24 cellular contexts compared by ENCODE assay signal in the genomic region with DNA sequence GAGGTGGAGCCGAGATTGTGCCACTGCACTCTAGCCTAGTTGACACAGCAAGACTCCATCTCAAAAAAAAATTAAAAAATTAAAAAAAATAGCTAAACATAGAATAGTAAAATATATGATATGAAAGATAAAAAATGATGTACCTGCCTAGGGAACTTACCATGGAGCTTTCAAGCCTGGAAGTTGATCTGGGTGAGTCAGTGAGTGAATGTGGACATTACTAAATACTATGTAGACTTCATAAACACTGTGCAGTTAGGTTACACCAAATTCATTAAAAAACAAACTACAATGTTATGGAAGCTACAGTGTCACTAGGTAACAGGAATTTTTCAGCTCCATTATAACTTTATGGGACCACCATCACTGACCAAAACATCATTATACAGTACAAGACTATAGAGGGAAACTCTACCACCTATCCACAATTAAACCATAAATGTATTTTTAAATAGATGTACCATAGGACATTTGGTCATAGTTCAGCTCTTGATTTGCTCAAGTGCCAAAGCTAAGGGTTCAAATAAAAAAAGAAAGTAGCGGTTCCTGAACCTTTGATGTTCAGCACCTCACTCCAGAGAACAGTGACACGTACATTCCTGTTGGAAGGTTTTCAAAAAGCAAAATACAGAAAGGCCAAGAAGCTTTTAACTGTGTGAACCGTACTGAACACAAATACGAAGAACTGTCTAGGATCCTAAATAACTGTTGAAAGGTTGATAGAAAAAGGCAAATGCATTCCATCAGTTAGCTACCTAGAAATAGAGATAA. TPM values are rescaled to one million over a fixed set of nuclear protein-coding genes. Genes with fewer than 3 reads are reported as not detected.
DNase-seq lines count a peak whose midpoint lies in the region; TF ChIP-seq lines count a peak whose summit lies in the region.
"Had no signal": no experiment of that assay in that cellular context is flagged by ENCODE, and none has a peak within 500 bp of the region (broad histone marks: within the 10 kb centered on the region; RNA-seq: fewer than 3 reads in every experiment).

No MANE protein-coding gene starts in this region.

- H3K27me3 ChIP-seq in dorsolateral prefrontal cortex = no peaks in the 10 kb centered on the region
- H3K27me3 ChIP-seq: BLaER1 treated with 17β-estradiol and CSF1 and Interleukin-3, amounts not matched to agents 10 nM and 100 nM; thyroid gland had no signal

- DNase-seq in HFFc6 = no peak
- no peak for DNase-seq in dorsolateral prefrontal cortex
- DNase-seq in osteocyte (ENCODE audit: extremely low spot score, unreplicated experiment) = no peak
- no peak for DNase-seq in GDM1 (lab: John Stamatoyannopoulos, UW)
- DNase-seq in AG08395 (ENCODE audit: low spot score) = no peak
- no peak for DNase-seq in RPMI8226
- no peak for DNase-seq in T-helper 9 cell
- DNase-seq: activated CD4-positive, alpha-beta T cell treated with anti-CD3 and anti-CD28 coated beads for 4 hours; activated naive CD4-positive, alpha-beta T cell treated with Interleukin-2 at 50 U/mL for 16 hours; activated T-cell treated with anti-CD3 and anti-CD28 coated beads, Interleukin-2, amount 50 U/mL, for 4 hours; Calu3; dermis blood vessel endothelial cell; immature natural killer cell; MM.1S; NCI-H1436 treated with DMSO at 0.1 percent for 48 hours; NCI-H774; SHP77; stimulated activated naive B cell treated with anti-CD40 and anti-IgM and Interleukin-4, amounts not matched to agents 10 μg/mL and 1 μg/mL and 100 μg/mL, for 72 hours; thyroid gland had no signal

- peaks cover 19% of the 10 kb centered on the region for H3K36me3 Mint-ChIP-seq in HFFc6 (ENCODE audit: low read depth)
- no peaks in the 10 kb centered on the region for H3K36me3 Mint-ChIP-seq in osteocyte (ENCODE audit: unreplicated experiment)

- H3K4me3 Mint-ChIP-seq in HFFc6 = no peak overlapping the region
- H3K4me3 Mint-ChIP-seq in osteocyte (ENCODE audit: unreplicated experiment) = no peak overlapping the region
- H3K4me3 Mint-ChIP-seq: activated T-cell treated with anti-CD3 and anti-CD28 coated beads, Interleukin-2, amount 50 U/mL, for 4 hours; immature natural killer cell; stimulated activated naive B cell treated with anti-CD40 and anti-IgM and Interleukin-4, amounts not matched to agents 10 μg/mL and 1 μg/mL and 100 μg/mL, for 72 hours had no signal

- peak overlapping the region; percentile 75 for H3K27ac Mint-ChIP-seq in HFFc6
- H3K27ac Mint-ChIP-seq in osteocyte (ENCODE audit: unreplicated experiment) = peak overlapping the region; percentile 54
- H3K27ac Mint-ChIP-seq: stimulated activated naive B cell treated with anti-CD40 and anti-IgM and Interleukin-4, amounts not matched to agents 10 μg/mL and 1 μg/mL and 100 μg/mL, for 72 hours had no signal

- H3K4me1 Mint-ChIP-seq in HFFc6 (ENCODE audit: low read depth) = peaks cover 48% of the 10 kb centered on the region
- peaks cover 22% of the 10 kb centered on the region for H3K4me1 Mint-ChIP-seq in osteocyte (ENCODE audit: unreplicated experiment)

- peaks cover 6% of the 10 kb centered on the region; the same call in 1 of the 2 replicates for H3K9me3 Mint-ChIP-seq in HFFc6
- H3K9me3 Mint-ChIP-seq in osteocyte (ENCODE audit: unreplicated experiment) = no peaks in the 10 kb centered on the region
- H3K9me3 Mint-ChIP-seq: activated T-cell treated with anti-CD3 and anti-CD28 coated beads, Interleukin-2, amount 50 U/mL, for 4 hours; immature natural killer cell; stimulated activated naive B cell treated with anti-CD40 and anti-IgM and Interleukin-4, amounts not matched to agents 10 μg/mL and 1 μg/mL and 100 μg/mL, for 72 hours had no signal

- intact Hi-C loops in dorsolateral prefrontal cortex (cut with DNase I) = loop anchor here (2.0 to 5.0 kb wide), 6 partner anchors 80 to 446 kb away; partner anchors contain the start of genes PACSIN1 (in 1 of the 2) and SMIM29 (in 1 of the 2)

- H3K27ac ChIP-seq in 22Rv1 = peak overlapping the region; percentile 57
- H3K27ac ChIP-seq in dorsolateral prefrontal cortex = peak overlapping the region in 34 of 59 donors; percentile 0 to 81 (median 46)
- H3K27ac ChIP-seq: BLaER1 treated with 17β-estradiol and CSF1 and Interleukin-3, amounts not matched to agents 10 nM and 100 nM had no signal

- no peak for TF ChIP-seq CTCF in 22Rv1 (IDR thresholded peaks at IDR 0.05)
- TF ChIP-seq CTCF in HFFc6 (IDR thresholded peaks at IDR 0.05) = no peak
- no peak for TF ChIP-seq CTCF in dorsolateral prefrontal cortex (IDR thresholded peaks at IDR 0.05 in 54 of 56, conservative IDR thresholded peaks at IDR 0.05 in 2 of 56; ENCODE audit: low read depth in 1 of 56, partially characterized antibody in 56 of 56)
- no peak for TF ChIP-seq CTCF in osteocyte (IDR thresholded peaks at IDR 0.05)

- no peaks in the 10 kb centered on the region for H3K27me3 Mint-ChIP-seq in HFFc6 (ENCODE audit: insufficient read depth)
- H3K27me3 Mint-ChIP-seq in osteocyte (ENCODE audit: unreplicated experiment) = no peaks in the 10 kb centered on the region
- H3K27me3 Mint-ChIP-seq: stimulated activated naive B cell treated with anti-CD40 and anti-IgM and Interleukin-4, amounts not matched to agents 10 μg/mL and 1 μg/mL and 100 μg/mL, for 72 hours had no signal

- no peak overlapping the region for H3K4me3 ChIP-seq in dorsolateral prefrontal cortex
- H3K4me3 ChIP-seq: BLaER1 treated with 17β-estradiol and CSF1 and Interleukin-3, amounts not matched to agents 10 nM and 100 nM; lung; smooth muscle cell; thyroid gland had no signal

RNA-seq across cellular contexts. Expression of gene SPDEF, which starts 52.4 kb away (rescaled TPM):
- total RNA-seq in HFFc6 (2021; fragmentation: NEBNext Ultra II Directional; extraction: Animal tissue kit (Norgen Biotek cat#: 25700)) = not detected
- total RNA-seq in dorsolateral prefrontal cortex = 1 to 10 TPM in 63 of 120 experiments, under 1 TPM in 54, not detected in 3; 0.28 to 3.0 (median 1.1) TPM
- not detected in 2 replicates for total RNA-seq in osteocyte
- total RNA-seq: activated CD8-positive, alpha-beta memory T cell treated with anti-CD3 and anti-CD28 coated beads for 36 hours; smooth muscle cell; thyroid gland had no signal
